Comparison of ENCODE assay signal across 9 cellular contexts in genomic region chr3:10713656-10714055, GRCh38.
"Had no signal": no experiment of that assay in that cellular context is flagged by ENCODE, and none has a peak within 500 bp of the region (broad histone marks: within the 10 kb centered on the region; RNA-seq: fewer than 3 reads in every experiment).

No MANE protein-coding gene starts in this region.

- H3K27ac Mint-ChIP-seq: GM23338, H9, HFFc6 had no signal

- H3K9ac ChIP-seq: GM23248 had no signal

- H3K4me3 Mint-ChIP-seq: GM23338, H9, HFFc6 had no signal

- ATAC-seq: GM23338, HCT116 had no signal

- H3K4me2 ChIP-seq: GM23338 had no signal

- H3K9me3 ChIP-seq: HAP-1 had no signal

- H3K9me3 Mint-ChIP-seq: HFFc6 had no signal

- H3K4me1 Mint-ChIP-seq: GM23338, H9 had no signal

- DNase-seq: GM23248, GOT3, H7, H9, HCEC 1CT, HFFc6 had no signal

- H3K27ac ChIP-seq: GM23248 had no signal

- H2AFZ ChIP-seq: GM23248, GM23338 had no signal

- H3K4me1 ChIP-seq: HAP-1 had no signal

- H3K36me3 ChIP-seq: HAP-1 had no signal

- H3K4me3 ChIP-seq: GM23248, GM23338, HAP-1 had no signal
